In the genomic region with DNA sequence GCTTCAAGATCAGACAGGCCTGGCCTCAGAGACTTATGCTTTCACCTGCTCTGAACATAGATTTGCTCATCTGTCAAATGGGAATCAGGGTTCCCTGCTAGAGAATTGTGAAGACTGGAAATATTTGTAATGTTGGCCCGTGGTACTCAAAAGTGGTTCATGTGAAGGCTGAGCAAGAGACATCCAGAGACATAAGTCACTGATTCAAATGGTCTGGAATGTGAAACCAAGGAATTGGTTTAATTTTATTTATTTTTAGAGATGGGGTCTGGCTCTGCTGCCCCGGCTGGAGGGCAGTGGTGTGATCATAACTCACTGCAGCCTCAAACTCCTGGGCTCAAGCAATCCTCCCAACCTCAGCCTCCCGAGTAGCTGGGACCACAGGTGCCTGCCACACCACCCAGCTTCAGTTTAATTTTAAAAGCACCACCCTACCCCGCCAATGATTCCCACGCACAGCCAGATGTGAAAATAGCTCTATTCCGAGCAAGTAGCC, we compare ENCODE assay signal across 14 cellular contexts.
A peak's percentile ranks its signal among the peaks of the same experiment; 100 is the strongest.
DNase-seq lines count a peak whose midpoint lies in the region; ATAC-seq, FAIRE-seq and TF ChIP-seq lines count a peak whose summit lies in the region.
"Had no signal": no experiment of that assay in that cellular context is flagged by ENCODE, and none has a peak within 500 bp of the region (broad histone marks: within the 10 kb centered on the region; RNA-seq: fewer than 3 reads in every experiment).

No MANE protein-coding gene starts in this region.

- TF ChIP-seq POLR2A in transverse colon (IDR thresholded peaks at IDR 0.05) (no peak), HepG2 (IDR thresholded peaks at IDR 0.05; ENCODE audit: insufficient read depth in 1 of 2, low read depth in 2 of 2, low read length in 2 of 2) (no peak)

- TF ChIP-seq EP300 in transverse colon (IDR thresholded peaks at IDR 0.05; ENCODE audit: low read depth) (no peak), HepG2 (IDR thresholded peaks at IDR 0.05; ENCODE audit: low read depth in 2 of 2, low read length in 2 of 2) (no peak), HepG2 (CRISPR knock-in tag; IDR thresholded peaks at IDR 0.05; ENCODE audit: borderline replicate concordance) (no peak)

- H3K27me3 Mint-ChIP-seq in memory B cell (no peaks in the 10 kb centered on the region), WTC11 (ENCODE audit: low read depth) (no peaks in the 10 kb centered on the region; the same call in 1 of the 2 replicates)
- H3K27me3 Mint-ChIP-seq: activated naive CD8-positive, alpha-beta T cell had no signal

- peak overlapping the region; percentile 97 for H3K27ac Mint-ChIP-seq in memory B cell
- H3K27ac Mint-ChIP-seq in WTC11, result no peak overlapping the region
- H3K27ac Mint-ChIP-seq: activated naive CD8-positive, alpha-beta T cell had no signal

- H4K20me1 ChIP-seq in OCI-LY1 (ENCODE audit: insufficient read depth, low read length) (no peaks in the 10 kb centered on the region), HepG2 (ENCODE audit: insufficient read depth, low read length) (no peaks in the 10 kb centered on the region)

- H3K4me1 ChIP-seq in OCI-LY1 (ENCODE audit: insufficient read depth, low read length, severe bottlenecking) (peaks cover 60% of the 10 kb centered on the region), transverse colon (peaks cover 0 to 17% (median 3%) of the 10 kb centered on the region in 4 donors), HepG2 (ENCODE audit: insufficient read depth, low read length) (no peaks in the 10 kb centered on the region)
- H3K4me1 ChIP-seq: Caco-2 had no signal

- H3K4me2 ChIP-seq in OCI-LY1 (ENCODE audit: low read length) (peak overlapping the region; percentile 26; the same call in 1 of the 2 replicates), HepG2 (ENCODE audit: low read depth, low read length) (no peak overlapping the region)

- no peaks in the 10 kb centered on the region for H3F3A ChIP-seq in OCI-LY1 (ENCODE audit: insufficient read depth, low read length)

- H2AFZ ChIP-seq in OCI-LY1 (ENCODE audit: low read length) (no peak overlapping the region), HepG2 (ENCODE audit: low read length) (no peak overlapping the region)

- peaks cover 2% of the 10 kb centered on the region for H3K36me3 Mint-ChIP-seq in memory B cell
- no peaks in the 10 kb centered on the region for H3K36me3 Mint-ChIP-seq in WTC11
- H3K36me3 Mint-ChIP-seq: activated naive CD8-positive, alpha-beta T cell had no signal

- H3K9me3 ChIP-seq in OCI-LY1 (ENCODE audit: low read length) (no peaks in the 10 kb centered on the region), transverse colon (no peaks in the 10 kb centered on the region), HepG2 (ENCODE audit: low read length) (no peaks in the 10 kb centered on the region)
- H3K9me3 ChIP-seq: Caco-2 had no signal

- ATAC-seq in Right ventricle myocardium superior (ENCODE audit: poor library complexity) (no peak), left cardiac atrium (no peak), memory B cell (ENCODE audit: low read depth) (no peak), WTC11 (no peak), HepG2 (no peak)

- H3K36me3 ChIP-seq in OCI-LY1 (ENCODE audit: insufficient read depth, low read length) (no peaks in the 10 kb centered on the region), transverse colon (no peaks in the 10 kb centered on the region), HepG2 (replicated peaks in 1 of 2; ENCODE audit: control insufficient read depth in 1 of 2, insufficient read depth in 2 of 2, low read length in 2 of 2) (no peaks in the 10 kb centered on the region)

- 66% methylated on average over 6 of the region's 6 CpGs; no CpG with 5 or more reads in 1 of the 2 donors for WGBS in transverse colon (ENCODE audit: low coverage in 1 of 2), 2 donors
- WGBS in HepG2 (ENCODE audit: low lambda C conversion rate), result 50% methylated on average over 6 of the region's 6 CpGs

- H3K4me1 Mint-ChIP-seq in memory B cell (peaks cover 31% of the 10 kb centered on the region), WTC11 (0 out of 2 replicates have a peak, but pooled peaks cover 2% of the 10 kb centered on the region)

- no peak for FAIRE-seq in HepG2 (lab: Jason Lieb, UNC)

- DNase-seq in Right ventricle myocardium superior (peak; percentile 19), left cardiac atrium (no peak), memory B cell (ENCODE audit: low spot score in 2 of 2) (no peak), transverse colon (no peak), RKO (ENCODE audit: low spot score) (no peak), WTC11 (ENCODE audit: low spot score) (no peak), HepG2 (ENCODE audit: low spot score) (no peak)
- DNase-seq: Caco-2, cerebellar nuclear complex, hippocampal formation, NCI-H187 treated with DMSO at 0.1 percent for 48 hours, T-helper 9 cell had no signal

- in situ Hi-C loops in transverse colon (cut with MboI; ENCODE audit: low pct_ligation_motif_present in 1 of 4, low pct_unique_long_range_greater_than_20kb in 1 of 4, low sequenced_read_pairs in 3 of 4) (no loop called here), HepG2 (cut with HindIII; ENCODE audit: extremely low pct_ligation_motif_present, low pct_unique_long_range_greater_than_20kb) (no loop called here)

- no peak for TF ChIP-seq CTCF in OCI-LY1 (IDR thresholded peaks at IDR 0.05; ENCODE audit: low read length)
- no peak for TF ChIP-seq CTCF in transverse colon (IDR thresholded peaks at IDR 0.05)
- no peak for TF ChIP-seq CTCF in WTC11 (IDR thresholded peaks at IDR 0.05)
- TF ChIP-seq CTCF in HepG2 (CRISPR knock-in tag; IDR thresholded peaks at IDR 0.05), result no peak

- no peaks in the 10 kb centered on the region for H3K9me3 Mint-ChIP-seq in memory B cell
- H3K9me3 Mint-ChIP-seq in WTC11, result no peaks in the 10 kb centered on the region

- no peak overlapping the region for H3K4me3 ChIP-seq in OCI-LY1 (ENCODE audit: low read depth, low read length, poor library complexity, severe bottlenecking)
- H3K4me3 ChIP-seq in transverse colon, result no peak overlapping the region
- no peak overlapping the region for H3K4me3 ChIP-seq in HepG2 (replicated peaks in 1 of 3; ENCODE audit: insufficient read depth in 1 of 3, low read depth in 2 of 3, low read length in 3 of 3)

- TF ChIP-seq RAD21 in HepG2 (CRISPR knock-in tag; IDR thresholded peaks at IDR 0.05), result no peak

- intact Hi-C loops in Right ventricle myocardium superior (cut with DNase I) (loop anchor here (10.0 kb wide), 1 partner anchor 59 kb away; a partner anchor contains a TSS), left cardiac atrium (cut with DNase I) (loop anchor here in 1 of 2 donors (5.0 kb wide), 1 partner anchor 61 kb away; a partner anchor contains a TSS), transverse colon (cut with DNase I; ENCODE audit: low total_unique reads) (no loop called here), HepG2 (cut with micrococcal nuclease; ENCODE audit: unreplicated experiment) (no loop called here)

- POLR2A ChIA-PET in WTC11 (lab: Charles Lee) (no interaction called here), HepG2 (lab: Yijun Ruan, JAX) (no interaction called here)

- no peaks in the 10 kb centered on the region for H3K79me2 ChIP-seq in OCI-LY1 (ENCODE audit: insufficient read depth, low read length)
- H3K79me2 ChIP-seq in HepG2 (ENCODE audit: insufficient read depth, low read length), result no peaks in the 10 kb centered on the region

- peak overlapping the region; percentile 74 for H3K27ac ChIP-seq in OCI-LY1 (ENCODE audit: low read depth, low read length, poor library complexity, severe bottlenecking)
- peak overlapping the region in 3 of 4 donors; percentile 6 to 33 (median 13) for H3K27ac ChIP-seq in transverse colon
- no peak overlapping the region for H3K27ac ChIP-seq in HepG2 (ENCODE audit: extremely low read length, insufficient read depth, low read length)

- H3K4me3 Mint-ChIP-seq in memory B cell (peak overlapping the region; percentile 59), WTC11 (no peak overlapping the region)
- H3K4me3 Mint-ChIP-seq: activated naive CD8-positive, alpha-beta T cell had no signal

- no peak overlapping the region; the same call in 1 of the 2 replicates for H3K9ac ChIP-seq in OCI-LY1 (ENCODE audit: low read length)
- H3K9ac ChIP-seq in HepG2 (ENCODE audit: insufficient read depth, low read depth, low read length), result no peak overlapping the region

- BruUV-seq in HepG2 (replicated peaks; lab: Mats Ljungman, UMichigan), result no TSS peak

- H3K27me3 ChIP-seq in OCI-LY1 (ENCODE audit: insufficient read depth, low read length), result no peaks in the 10 kb centered on the region
- H3K27me3 ChIP-seq in transverse colon, result no peaks in the 10 kb centered on the region
- H3K27me3 ChIP-seq in HepG2 (ENCODE audit: control insufficient read depth in 1 of 2, insufficient read depth in 2 of 2, low read length in 2 of 2), result no peaks in the 10 kb centered on the region

- no peaks in the 10 kb centered on the region for H3K9me2 ChIP-seq in OCI-LY1 (ENCODE audit: low read depth, low read length)

- CTCF ChIA-PET in WTC11 (lab: Charles Lee) (interaction anchor here (1.9 to 2.6 kb wide), 2 partner anchors 41 to 60 kb away, joined by 7 to 11 read pairs; a partner anchor contains a TSS), HepG2 (lab: Yijun Ruan, JAX; ENCODE audit: low intra/inter-chr PET ratio, low total read pairs) (no interaction called here)

TF ChIP-seq in WTC11, 78 proteins besides CTCF, POLR2A, EP300 and RAD21 (continues in another document):
- no peak for TF ChIP-seq NFATC4 (CRISPR knock-in tag; IDR thresholded peaks at IDR 0.05)
- no peak for TF ChIP-seq NR3C1 (CRISPR knock-in tag; conservative IDR thresholded peaks at IDR 0.05; ENCODE audit: low read depth)

TF ChIP-seq in HepG2, 621 proteins besides CTCF, POLR2A, EP300 and RAD21 (continues in another document):
- TF ChIP-seq, protein P1, sequence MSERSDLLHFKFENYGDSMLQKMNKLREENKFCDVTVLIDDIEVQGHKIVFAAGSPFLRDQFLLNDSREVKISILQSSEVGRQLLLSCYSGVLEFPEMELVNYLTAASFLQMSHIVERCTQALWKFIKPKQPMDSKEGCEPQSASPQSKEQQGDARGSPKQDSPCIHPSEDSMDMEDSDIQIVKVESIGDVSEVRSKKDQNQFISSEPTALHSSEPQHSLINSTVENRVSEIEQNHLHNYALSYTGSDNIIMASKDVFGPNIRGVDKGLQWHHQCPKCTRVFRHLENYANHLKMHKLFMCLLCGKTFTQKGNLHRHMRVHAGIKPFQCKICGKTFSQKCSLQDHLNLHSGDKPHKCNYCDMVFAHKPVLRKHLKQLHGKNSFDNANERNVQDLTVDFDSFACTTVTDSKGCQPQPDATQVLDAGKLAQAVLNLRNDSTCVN (CRISPR knock-in tag; IDR thresholded peaks at IDR 0.05; ENCODE audit: borderline replicate concordance), result no peak
- no peak for TF ChIP-seq RNF2 (conservative IDR thresholded peaks at IDR 0.05; ENCODE audit: low read depth)
- TF ChIP-seq NFE2L1 (CRISPR knock-in tag; IDR thresholded peaks at IDR 0.05; ENCODE audit: borderline replicate concordance), result no peak
